10 cellular contexts compared by ENCODE assay signal in genomic region chr6:64505312-64505711, GRCh38.
DNase-seq lines count a peak whose midpoint lies in the region; ATAC-seq and TF ChIP-seq lines count a peak whose summit lies in the region.
"Had no signal": no experiment of that assay in that cellular context is flagged by ENCODE, and none has a peak within 500 bp of the region (broad histone marks: within the 10 kb centered on the region; RNA-seq: fewer than 3 reads in every experiment).

No MANE protein-coding gene starts in this region.

- no peaks in the 10 kb centered on the region for H3K36me3 ChIP-seq in WERI-Rb-1
- no peaks in the 10 kb centered on the region for H3K36me3 ChIP-seq in right lobe of liver
- H3K36me3 ChIP-seq: thyroid gland had no signal

- TF ChIP-seq POLR2A in right lobe of liver (IDR thresholded peaks at IDR 0.05) = no peak

- TF ChIP-seq CTCF in GM12872 (IDR thresholded peaks at IDR 0.05; ENCODE audit: insufficient read depth, low read depth, low read length) (peak; percentile 79), WERI-Rb-1 (IDR thresholded peaks at IDR 0.05; ENCODE audit: low read depth, low read length) (peak; percentile 74), right lobe of liver (IDR thresholded peaks at IDR 0.05) (peak in 3 of 4 donors; percentile 4 to 20 (median 5))

- no peaks in the 10 kb centered on the region for H3K4me1 ChIP-seq in right lobe of liver
- H3K4me1 ChIP-seq: thyroid gland had no signal

- no peaks in the 10 kb centered on the region for H3K9me3 ChIP-seq in WERI-Rb-1 (ENCODE audit: severe bottlenecking)
- no peaks in the 10 kb centered on the region for H3K9me3 ChIP-seq in right lobe of liver
- H3K9me3 ChIP-seq: thyroid gland had no signal

- H3K27me3 ChIP-seq in WERI-Rb-1 (ENCODE audit: insufficient read depth, low read depth, severe bottlenecking) (no peaks in the 10 kb centered on the region), right lobe of liver (no peaks in the 10 kb centered on the region)
- H3K27me3 ChIP-seq: thyroid gland had no signal

- no peaks in the 10 kb centered on the region for H3K4me1 Mint-ChIP-seq in T-helper 2 cell treated with Interferon-gamma antibody and Interleukin-4, amounts not matched to agents 5 μg/mL and 100 μg/mL, for 36 hours (ENCODE audit: low read depth)

- intact Hi-C loops in right lobe of liver (cut with DNase I) = no loop called here

- no peak overlapping the region for H3K4me3 ChIP-seq in WERI-Rb-1 (ENCODE audit: low read depth, low read length)
- no peak overlapping the region for H3K4me3 ChIP-seq in right lobe of liver
- H3K4me3 ChIP-seq: thyroid gland had no signal

- peaks cover 5% of the 10 kb centered on the region for H3K9me3 Mint-ChIP-seq in T-helper 2 cell treated with Interferon-gamma antibody and Interleukin-4, amounts not matched to agents 5 μg/mL and 100 μg/mL, for 36 hours

- H3K27me3 Mint-ChIP-seq in T-helper 2 cell treated with Interferon-gamma antibody and Interleukin-4, amounts not matched to agents 5 μg/mL and 100 μg/mL, for 36 hours (ENCODE audit: low read depth) = no peaks in the 10 kb centered on the region

- no peak overlapping the region for H3K27ac Mint-ChIP-seq in T-helper 2 cell treated with Interferon-gamma antibody and Interleukin-4, amounts not matched to agents 5 μg/mL and 100 μg/mL, for 36 hours

- no peaks in the 10 kb centered on the region for H3K36me3 Mint-ChIP-seq in T-helper 2 cell treated with Interferon-gamma antibody and Interleukin-4, amounts not matched to agents 5 μg/mL and 100 μg/mL, for 36 hours (ENCODE audit: low read depth)

- DNase-seq in WERI-Rb-1 = peak; percentile 43
- DNase-seq in right lobe of liver = no peak
- no peak for DNase-seq in NCI-H2107 (lab: John Stamatoyannopoulos, UW)
- DNase-seq in T-helper 2 cell treated with Interferon-gamma antibody and Interleukin-4, amounts not matched to agents 5 μg/mL and 100 μg/mL, for 36 hours (ENCODE audit: low spot score) = no peak
- DNase-seq: NCI-H1694 had no signal

- H3K27ac ChIP-seq in WERI-Rb-1 (no peak overlapping the region), right lobe of liver (no peak overlapping the region)
- H3K27ac ChIP-seq: epithelial cell of prostate, thyroid gland had no signal

- no peak overlapping the region for H3K4me3 Mint-ChIP-seq in T-helper 2 cell treated with Interferon-gamma antibody and Interleukin-4, amounts not matched to agents 5 μg/mL and 100 μg/mL, for 36 hours

- ATAC-seq in HG02623 (IDR thresholded peaks at IDR 0.05; ENCODE audit: unreplicated experiment) (peak; percentile 61), right lobe of liver (no peak), HG02642 (IDR thresholded peaks at IDR 0.05; ENCODE audit: poor library complexity, unreplicated experiment) (no peak)

- WGBS in right lobe of liver (ENCODE audit: insufficient coverage, low coverage, low lambda C conversion rate, missing lambda C conversion rate) = 34% methylated on average over 4 of the region's 4 CpGs

Comparison
In these comparisons a context has a peak if more than half of its experiments do, and no peak if none do; other contexts are left out.
1. CTCF ChIP-seq: peak in every context shown above with its lines; median percentile 79 in GM12872; 74 in WERI-Rb-1; 5 in right lobe of liver.